9 cellular contexts compared by ENCODE assay signal in genomic region chr1:186188004-186188539, GRCh38.
A peak's percentile ranks its signal among the peaks of the same experiment; 100 is the strongest.
DNase-seq lines count a peak whose midpoint lies in the region; ATAC-seq and TF ChIP-seq lines count a peak whose summit lies in the region.
"Had no signal": no experiment of that assay in that cellular context is flagged by ENCODE, and none has a peak within 500 bp of the region (broad histone marks: within the 10 kb centered on the region; RNA-seq: fewer than 3 reads in every experiment).

No MANE protein-coding gene starts in this region.

- ATAC-seq in GM18498 (IDR thresholded peaks at IDR 0.05; ENCODE audit: unreplicated experiment): peak; percentile 17
- ATAC-seq in HG02610 (IDR thresholded peaks at IDR 0.05; ENCODE audit: unreplicated experiment): peak; percentile 12
- ATAC-seq in heart right ventricle: no peak

- TF ChIP-seq CTCF in kidney epithelial cell (IDR thresholded peaks at IDR 0.05; ENCODE audit: insufficient read depth, low read length, poor library complexity, severe bottlenecking) (no peak), heart right ventricle (IDR thresholded peaks at IDR 0.05) (no peak), vagina (IDR thresholded peaks at IDR 0.05) (no peak)

- H3K27me3 ChIP-seq in kidney epithelial cell (ENCODE audit: control insufficient read depth, insufficient read depth, low read length): no peaks in the 10 kb centered on the region
- H3K27me3 ChIP-seq in heart right ventricle: no peaks in the 10 kb centered on the region
- no peaks in the 10 kb centered on the region for H3K27me3 ChIP-seq in vagina

- H3K36me3 ChIP-seq in kidney epithelial cell (ENCODE audit: control insufficient read depth, insufficient read depth, low read length): no peaks in the 10 kb centered on the region
- H3K36me3 ChIP-seq in heart right ventricle: peaks cover 0 to 41% (median 0%) of the 10 kb centered on the region in 9 donors
- no peaks in the 10 kb centered on the region for H3K36me3 ChIP-seq in vagina

- no peak for TF ChIP-seq POLR2A in vagina (IDR thresholded peaks at IDR 0.05)

- no peak overlapping the region for H3K4me3 ChIP-seq in kidney epithelial cell (ENCODE audit: low read depth, low read length)
- no peak overlapping the region for H3K4me3 ChIP-seq in heart right ventricle
- no peak overlapping the region for H3K4me3 ChIP-seq in vagina

- H3K4me1 ChIP-seq in heart right ventricle (peaks cover 0 to 11% (median 0%) of the 10 kb centered on the region in 9 donors), vagina (peaks cover 10% of the 10 kb centered on the region)

- 81 to 96% methylated on average over 3 of the region's 3 CpGs for WGBS in heart right ventricle, 2 donors

- H3K9me3 ChIP-seq in heart right ventricle (no peaks in the 10 kb centered on the region), vagina (no peaks in the 10 kb centered on the region)

- intact Hi-C loops in heart right ventricle (cut with DNase I): no loop called here
- intact Hi-C loops in vagina (cut with DNase I): no loop called here

- H3K27ac ChIP-seq in heart right ventricle: no peak overlapping the region
- no peak overlapping the region for H3K27ac ChIP-seq in vagina
- H3K27ac ChIP-seq: KMS-11 had no signal

- DNase-seq in SW 1271 (lab: John Stamatoyannopoulos, UW) (peak; percentile 28 to 57), kidney epithelial cell (ENCODE audit: low read depth) (peak; percentile 85), heart right ventricle (no peak), DMS79 treated with DMSO at 0.1 percent for 48 hours (lab: John Stamatoyannopoulos, UW) (no peak), vagina (ENCODE audit: extremely low spot score in 2 of 2) (no peak), SW480 (ENCODE audit: low spot score) (no peak)

Comparison
In these comparisons a context has a peak if more than half of its experiments do, and no peak if none do; other contexts are left out.
1. ATAC-seq: peak in GM18498 (single experiment) and HG02610 (single experiment); none in heart right ventricle (0 of 8).
2. DNase-seq: peak in SW 1271 (2 of 2) and kidney epithelial cell (single experiment); none in heart right ventricle (0 of 2), DMS79 treated with DMSO at 0.1 percent for 48 hours (single experiment), vagina (0 of 2) and SW480 (single experiment).